ENCODE assay signal across 1 cellular context in genomic region chr10:60573342-60573741, GRCh38.
TF ChIP-seq lines count a peak whose summit lies in the region.

No MANE protein-coding gene starts in this region.

TF ChIP-seq in HepG2, 621 proteins besides CTCF, POLR2A, EP300 and RAD21 (continued from another document):
- TF ChIP-seq ZHX2 (IDR thresholded peaks at IDR 0.05; ENCODE audit: low read depth) (no peak), ZHX2 (CRISPR knock-in tag; IDR thresholded peaks at IDR 0.05; ENCODE audit: borderline replicate concordance) (no peak), PAX8 (CRISPR knock-in tag; IDR thresholded peaks at IDR 0.05; ENCODE audit: borderline replicate concordance) (no peak), HNRNPL (IDR thresholded peaks at IDR 0.05; ENCODE audit: low read depth, low read length) (no peak), ISX (CRISPR knock-in tag; conservative IDR thresholded peaks at IDR 0.05) (no peak), ZNF264 (CRISPR knock-in tag; IDR thresholded peaks at IDR 0.05) (no peak), TFDP1 (CRISPR knock-in tag; IDR thresholded peaks at IDR 0.05; ENCODE audit: borderline replicate concordance) (no peak)
